In genomic region chr15:64774556-64775523, GRCh38 we compare ENCODE assay signal across 9 cellular contexts. TPM values are rescaled to one million over a fixed set of nuclear protein-coding genes. Genes with fewer than 3 reads are reported as not detected.
DNase-seq lines count a peak whose midpoint lies in the region; ATAC-seq, FAIRE-seq and TF ChIP-seq lines count a peak whose summit lies in the region.
"Had no signal": no experiment of that assay in that cellular context is flagged by ENCODE, and none has a peak within 500 bp of the region (broad histone marks: within the 10 kb centered on the region; RNA-seq: fewer than 3 reads in every experiment).

No MANE protein-coding gene starts in this region.

- no peaks in the 10 kb centered on the region for H3K36me3 Mint-ChIP-seq in type B pancreatic cell

- H3K36me3 ChIP-seq in HUES48 (ENCODE audit: control insufficient read depth, insufficient read depth, low read length) (no peaks in the 10 kb centered on the region; the same call in 1 of the 2 replicates), K562 (ENCODE audit: control insufficient read depth, insufficient read depth, low read length) (no peaks in the 10 kb centered on the region), lower lobe of right lung (no peaks in the 10 kb centered on the region)

- no peak for TF ChIP-seq RAD21 in K562 (CRISPR knock-in tag; conservative IDR thresholded peaks at IDR 0.05 in 1 of 2, IDR thresholded peaks at IDR 0.05 in 1 of 2)

- no peaks in the 10 kb centered on the region for H3K9me1 ChIP-seq in K562 (ENCODE audit: control insufficient read depth, insufficient read depth, low read length)

- H3K27me3 Mint-ChIP-seq in type B pancreatic cell, result peaks cover 17% of the 10 kb centered on the region

- in situ Hi-C loops in K562 (cut with MboI), result no loop called here

- H3K27me3 ChIP-seq in HUES48 (ENCODE audit: control insufficient read depth, insufficient read depth, low read length), result no peaks in the 10 kb centered on the region
- H3K27me3 ChIP-seq in K562 (ENCODE audit: control insufficient read depth in 2 of 2, insufficient read depth in 2 of 2, low read length in 2 of 2), result peaks cover 8 to 43% of the 10 kb centered on the region in 2 experiments; a peak in 4 of 5 replicates
- H3K27me3 ChIP-seq in lower lobe of right lung (ENCODE audit: low read depth), result peaks cover 14% of the 10 kb centered on the region

- 9% methylated on average over 43 of the region's 118 CpGs for WGBS in K562 (ENCODE audit: insufficient coverage, low coverage, missing lambda C conversion rate)

- peak overlapping the region; percentile 84 for H3K9ac ChIP-seq in HUES48 (ENCODE audit: low read depth, low read length)
- peak overlapping the region in 1 of 2 experiments; percentile 68; a peak in 2 of 4 replicates for H3K9ac ChIP-seq in K562 (ENCODE audit: insufficient read depth in 1 of 2, low read depth in 2 of 2, low read length in 2 of 2)

- ATAC-seq in K562 (peak; percentile 29; the same call in 1 of the 3 replicates), lower lobe of right lung (peak; percentile 46 to 68), GM19467 (IDR thresholded peaks at IDR 0.05; ENCODE audit: unreplicated experiment) (no peak)

- H3K4me1 ChIP-seq in HUES48 (ENCODE audit: control insufficient read depth, insufficient read depth, low read length), result peaks cover 46% of the 10 kb centered on the region
- peaks cover 8 to 29% of the 10 kb centered on the region in 2 experiments for H3K4me1 ChIP-seq in K562 (replicated peaks in 1 of 2; ENCODE audit: control insufficient read depth in 2 of 2, insufficient read depth in 2 of 2, low read length in 2 of 2)
- H3K4me1 ChIP-seq in lower lobe of right lung, result no peaks in the 10 kb centered on the region

- H3K9me3 ChIP-seq in HUES48 (ENCODE audit: control insufficient read depth, insufficient read depth, low read length) (no peaks in the 10 kb centered on the region), K562 (replicated peaks; ENCODE audit: control insufficient read depth, insufficient read depth, low read depth, low read length) (no peaks in the 10 kb centered on the region), lower lobe of right lung (no peaks in the 10 kb centered on the region)

- peak in 2 of 4 experiments; percentile 49 to 53 for DNase-seq in K562 (ENCODE audit: extremely low read depth in 1 of 4, low spot score in 3 of 4)
- no peak for DNase-seq in lower lobe of right lung
- DNase-seq in type B pancreatic cell (ENCODE audit: extremely low spot score, unreplicated experiment), result no peak
- DNase-seq in middle frontal gyrus (ENCODE audit: extremely low spot score, low spot score), result no peak
- DNase-seq in SHP77 treated with DMSO at 0.1 percent for 48 hours (lab: John Stamatoyannopoulos, UW), result no peak

- FAIRE-seq in K562 (lab: Jason Lieb, UNC), result no peak

- CTCF ChIA-PET in K562 (lab: Yijun Ruan, JAX; ENCODE audit: low intra/inter-chr PET ratio), result no interaction called here

- peak overlapping the region; percentile 70 for H3K4me3 ChIP-seq in HUES48 (ENCODE audit: low read depth, low read length)
- H3K4me3 ChIP-seq in K562, result peak overlapping the region; percentile 31
- peak overlapping the region; percentile 58 for H3K4me3 ChIP-seq in lower lobe of right lung

- H2AFZ ChIP-seq in K562 (ENCODE audit: low read depth, low read length), result no peak overlapping the region

- intact Hi-C loops in K562 (cut with micrococcal nuclease) (no loop called here), lower lobe of right lung (cut with DNase I) (no loop called here)

- TF ChIP-seq EP300 in K562 (IDR thresholded peaks at IDR 0.05; ENCODE audit: low read length), result no peak

- POLR2A ChIA-PET in K562 (lab: Yijun Ruan, JAX), result interaction anchor here (0.6 kb wide), 1 partner anchor 59 kb away, joined by 3 read pairs; no protein-coding TSS in a partner anchor

- H3K79me2 ChIP-seq in K562 (ENCODE audit: control insufficient read depth, insufficient read depth, low read length), result no peaks in the 10 kb centered on the region

- H3K4me2 ChIP-seq in K562 (ENCODE audit: insufficient read depth, low read length), result no peak overlapping the region

- peak overlapping the region; percentile 90 for H3K4me3 Mint-ChIP-seq in type B pancreatic cell

- H3K27ac ChIP-seq in C4-2B, result peak overlapping the region; percentile 73
- peak overlapping the region; percentile 78 for H3K27ac ChIP-seq in HUES48 (ENCODE audit: low read depth, low read length)
- no peak overlapping the region; the same call in 2 of the 3 replicates for H3K27ac ChIP-seq in K562 (ENCODE audit: extremely low read depth, low read depth, low read length)
- H3K27ac ChIP-seq in lower lobe of right lung, result peak overlapping the region; percentile 36

- no peak for TF ChIP-seq POLR2A in K562 (conservative IDR thresholded peaks at IDR 0.05)

- H4K20me1 ChIP-seq in K562 (replicated peaks; ENCODE audit: control insufficient read depth, insufficient read depth, low read length), result peaks cover 6% of the 10 kb centered on the region; the same call in 1 of the 2 replicates

- TF ChIP-seq CTCF in C4-2B (conservative IDR thresholded peaks at IDR 0.05) (no peak), K562 (IDR thresholded peaks at IDR 0.05 in 2 of 3, conservative IDR thresholded peaks at IDR 0.05 in 1 of 3; ENCODE audit: insufficient read depth in 2 of 3, low read depth in 1 of 3, low read length in 3 of 3) (no peak), lower lobe of right lung (IDR thresholded peaks at IDR 0.05) (no peak), type B pancreatic cell (conservative IDR thresholded peaks at IDR 0.05) (no peak)

- peaks cover 22% of the 10 kb centered on the region for H3K4me1 Mint-ChIP-seq in type B pancreatic cell (ENCODE audit: unreplicated experiment)

- H3K9me3 Mint-ChIP-seq in type B pancreatic cell, result no peaks in the 10 kb centered on the region

- peak overlapping the region; percentile 67 for H3K27ac Mint-ChIP-seq in type B pancreatic cell

- BruUV-seq in K562 (replicated peaks; lab: Mats Ljungman, UMichigan), result no TSS peak

TF ChIP-seq in K562, 482 proteins besides CTCF, POLR2A, EP300 and RAD21 (continues in another document):
- TF ChIP-seq ZC3H4 (CRISPR knock-in tag; IDR thresholded peaks at IDR 0.05; ENCODE audit: borderline replicate concordance) (no peak), ELF2 (CRISPR knock-in tag; IDR thresholded peaks at IDR 0.05) (no peak), HDAC3 (IDR thresholded peaks at IDR 0.05; ENCODE audit: borderline replicate concordance, partially characterized antibody) (no peak), U2AF1 (optimal IDR thresholded peaks at IDR 0.05; ENCODE audit: low read depth, low read length) (no peak), DDX20 (tag; IDR thresholded peaks at IDR 0.05; ENCODE audit: low read depth) (no peak)

RNA-seq across cellular contexts. Expression of gene RBPMS2, which starts 0.5 kb away (rescaled TPM):
- total RNA-seq in K562 (2011; cell fraction: chromatin; rRNA removed; ENCODE audit: low replicate concordance), result 0.93 and 1.2 TPM in 2 replicates
- total RNA-seq in K562 (2011; cell fraction: nucleolus; rRNA removed), result 0.53 and 1.2 TPM in 2 replicates
- total RNA-seq in K562 (2011; cell fraction: nucleoplasm; rRNA removed), result 0.66 and 2.4 TPM in 2 replicates
- 0.23 and 0.29 TPM in 2 replicates for total RNA-seq in K562 (2014; rRNA removed)
- total RNA-seq in K562 (2014; rRNA removed; fragmentation: Illumina TruSeq; extraction: Trizol), result 0.11 and 0.16 TPM in 2 replicates
- 0.08 TPM in 1 of 2 replicates, not detected in the other for total RNA-seq in K562 (2015; rRNA removed; fragmentation: Illumina TruSeq; extraction: Trizol)
- total RNA-seq in K562 (2021), result 2.6 and 2.7 TPM in 2 replicates
- 0.36 and 1.4 TPM in 2 replicates for polyA plus RNA-seq in K562 (2011; rRNA removed)
- polyA plus RNA-seq in K562 (2011; cell fraction: cytosol; rRNA removed), result 0.83 and 1.5 TPM in 2 replicates
- polyA plus RNA-seq in K562 (2011; cell fraction: nucleus; rRNA removed), result 1.00 and 1.8 TPM in 2 replicates
- polyA plus RNA-seq in K562 (2012), result 1.4 and 3.2 TPM in 2 replicates
- polyA plus RNA-seq in K562 (2014; fragmentation: Illumina TruSeq; extraction: Trizol), result 2.4 and 3.0 TPM in 2 replicates
- under 1 TPM; 0.28 to 0.38 TPM for polyA plus RNA-seq in K562 (2014; fragmentation: Nextera tagmentation; extraction: Ambion mirVana)
- polyA plus RNA-seq in K562 (2014; rRNA removed), result 0.61 and 1.8 TPM in 2 replicates
- 0.42 and 0.77 TPM in 2 replicates for polyA minus RNA-seq in K562 (2011; rRNA and poly(A)+ RNA removed)
- 1.3 and 1.4 TPM in 2 replicates for polyA minus RNA-seq in K562 (2011; cell fraction: cytosol; rRNA and poly(A)+ RNA removed)
- polyA minus RNA-seq in K562 (2011; cell fraction: nucleus; rRNA and poly(A)+ RNA removed), result 0.27 and 0.44 TPM in 2 replicates
- 4.0 TPM for total RNA-seq in lower lobe of right lung
- total RNA-seq in type B pancreatic cell (ENCODE audit: low replicate concordance), result 6.4 and 19.7 TPM in 2 replicates
- total RNA-seq: myocyte had no signal

RNA-seq across cellular contexts. Expression of gene PIF1, which starts 50.6 kb away (rescaled TPM):
- 111 and 178 TPM in 2 replicates for total RNA-seq in K562 (2011; cell fraction: chromatin; rRNA removed; ENCODE audit: low replicate concordance)
- 129 and 141 TPM in 2 replicates for total RNA-seq in K562 (2011; cell fraction: nucleolus; rRNA removed)
- 141 and 143 TPM in 2 replicates for total RNA-seq in K562 (2011; cell fraction: nucleoplasm; rRNA removed)
- total RNA-seq in K562 (2014; rRNA removed), result 16.6 and 19.6 TPM in 2 replicates
- total RNA-seq in K562 (2014; rRNA removed; fragmentation: Illumina TruSeq; extraction: Trizol), result 6.1 and 7.9 TPM in 2 replicates
- total RNA-seq in K562 (2015; rRNA removed; fragmentation: Illumina TruSeq; extraction: Trizol), result 9.1 and 11.5 TPM in 2 replicates
- 16.8 and 21.7 TPM in 2 replicates for total RNA-seq in K562 (2021)
- polyA plus RNA-seq in K562 (2011; rRNA removed), result 25.5 and 33.4 TPM in 2 replicates
- polyA plus RNA-seq in K562 (2011; cell fraction: cytosol; rRNA removed), result 20.7 and 25.2 TPM in 2 replicates
- polyA plus RNA-seq in K562 (2011; cell fraction: nucleus; rRNA removed), result 89.5 and 138 TPM in 2 replicates
- 13.5 and 20.7 TPM in 2 replicates for polyA plus RNA-seq in K562 (2012)
- polyA plus RNA-seq in K562 (2014; fragmentation: Illumina TruSeq; extraction: Trizol), result 10.5 and 14.8 TPM in 2 replicates
- 1 to 10 TPM; 1.1 to 1.5 TPM for polyA plus RNA-seq in K562 (2014; fragmentation: Nextera tagmentation; extraction: Ambion mirVana)
- 34.0 and 37.9 TPM in 2 replicates for polyA plus RNA-seq in K562 (2014; rRNA removed)
- 4.6 and 7.2 TPM in 2 replicates for polyA minus RNA-seq in K562 (2011; rRNA and poly(A)+ RNA removed)
- polyA minus RNA-seq in K562 (2011; cell fraction: cytosol; rRNA and poly(A)+ RNA removed), result 6.5 and 6.6 TPM in 2 replicates
- 20.7 TPM in 2 replicates for polyA minus RNA-seq in K562 (2011; cell fraction: nucleus; rRNA and poly(A)+ RNA removed)
- total RNA-seq in lower lobe of right lung, result 1.4 TPM
- total RNA-seq in type B pancreatic cell (ENCODE audit: low replicate concordance), result 8.0 and 30.5 TPM in 2 replicates
